ENCODE assay signal across 8 cellular contexts in genomic region chr6:111845441-111845871, GRCh38. TPM values are rescaled to one million over a fixed set of nuclear protein-coding genes. Genes with fewer than 3 reads are reported as not detected.
DNase-seq lines count a peak whose midpoint lies in the region; ATAC-seq and TF ChIP-seq lines count a peak whose summit lies in the region.

No MANE protein-coding gene starts in this region.

- TF ChIP-seq CTCF in body of pancreas (IDR thresholded peaks at IDR 0.05), result no peak

- 65 to 80% methylated on average over 8 of the region's 8 CpGs for WGBS in body of pancreas, 2 donors

- H3K27me3 Mint-ChIP-seq in naive B cell, result no peaks in the 10 kb centered on the region

- H3K27me3 ChIP-seq in body of pancreas, result no peaks in the 10 kb centered on the region

- ATAC-seq in GM18909 (IDR thresholded peaks at IDR 0.05; ENCODE audit: poor library complexity, unreplicated experiment) (peak; percentile 64), HG02610 (IDR thresholded peaks at IDR 0.05; ENCODE audit: unreplicated experiment) (peak; percentile 64), naive B cell (ENCODE audit: low read depth in 2 of 2) (peak; percentile 51 to 59), body of pancreas (no peak)

- no peaks in the 10 kb centered on the region for H3K9me3 Mint-ChIP-seq in naive B cell

- no peaks in the 10 kb centered on the region for H3K36me3 ChIP-seq in body of pancreas (replicated peaks in 1 of 2; ENCODE audit: insufficient read depth in 1 of 2, low read depth in 2 of 2)

- peak overlapping the region in 2 of 8 donors; percentile 26 to 83 for H3K4me3 Mint-ChIP-seq in naive B cell

- no peaks in the 10 kb centered on the region for H3K36me3 Mint-ChIP-seq in naive B cell

- H3K9me3 ChIP-seq in body of pancreas, result no peaks in the 10 kb centered on the region

- H3K4me1 ChIP-seq in body of pancreas, result peaks cover 3% of the 10 kb centered on the region

- no peak overlapping the region for H3K27ac ChIP-seq in body of pancreas

- H3K27ac Mint-ChIP-seq in naive B cell, result peak overlapping the region in 3 of 6 donors; percentile 66 to 92 (median 92)

- no peak overlapping the region for H3K4me3 ChIP-seq in body of pancreas

- DNase-seq in OCI-M1 (lab: John Stamatoyannopoulos, UW) (peak; percentile 65), naive B cell (peak; percentile 48), AG08396 (ENCODE audit: low spot score) (no peak), NCI-H526 (lab: John Stamatoyannopoulos, UW) (no peak), body of pancreas (no peak)
- DNase-seq in activated CD8-positive, alpha-beta memory T cell treated with anti-CD3 and anti-CD28 coated beads, Interleukin-2, amount 50 U/mL, for 48 hours, result no peak

- TF ChIP-seq POLR2A in body of pancreas (IDR thresholded peaks at IDR 0.05), result no peak

- peaks cover 10 to 44% (median 14%) of the 10 kb centered on the region in 3 donors for H3K4me1 Mint-ChIP-seq in naive B cell

- intact Hi-C loops in body of pancreas (cut with DNase I), result no loop called here

RNA-seq across cellular contexts. Expression of gene FYN, which starts 27.8 kb away (rescaled TPM):
- polyA plus RNA-seq in naive B cell (ENCODE audit: low read depth in 6 of 6), result 10 to 100 TPM; 53.1 to 94.5 (median 78.7) TPM
- total RNA-seq in body of pancreas, result 10 to 100 TPM; 25.7 to 83.1 TPM

Comparison
In these comparisons a context has a peak if more than half of its experiments do, and no peak if none do; other contexts are left out.
1. DNase-seq: peak in OCI-M1 (single experiment) and naive B cell (single experiment); none in AG08396 (single experiment), NCI-H526 (0 of 2), activated CD8-positive, alpha-beta memory T cell treated with anti-CD3 and anti-CD28 coated beads, Interleukin-2, amount 50 U/mL, for 48 hours (single experiment) and body of pancreas (0 of 4).